Comparison of ENCODE assay signal across 18 cellular contexts in genomic region chr20:18537651-18538050, GRCh38.
"Had no signal": no experiment of that assay in that cellular context is flagged by ENCODE, and none has a peak within 500 bp of the region (broad histone marks: within the 10 kb centered on the region; RNA-seq: fewer than 3 reads in every experiment).

No MANE protein-coding gene starts in this region.

- H3K4me1 ChIP-seq: left lung, parathyroid adenoma, thyroid gland had no signal

- DNase-seq: activated CD4-positive, alpha-beta T cell treated with anti-CD3 and anti-CD28 coated beads, Interleukin-2, amount 50 U/mL, for 48 hours; activated CD8-positive, alpha-beta memory T cell treated with anti-CD3 and anti-CD28 coated beads, Interleukin-2, amount 10 ng/mL, durations not matched to agents 7 days and 5 days; activated naive CD4-positive, alpha-beta T cell treated with anti-CD3 and anti-CD28 coated beads, Interleukin-2, amount 10 ng/mL, durations not matched to agents 7 days and 5 days; activated T-cell treated with anti-CD3 and anti-CD28 coated beads, Interleukin-2, amount 50 U/mL, for 1 hour; esophagus squamous epithelium; islet precursor cell; left lung; natural killer cell; stimulated activated CD4-positive, alpha-beta T cell treated with anti-CD3 and anti-CD28 coated beads, Interleukin-4, amount 100 ng/mL, for 1 hour; stimulated activated naive B cell treated with anti-CD40 and anti-IgM and Interleukin-4, amounts not matched to agents 10 μg/mL and 1 μg/mL and 100 μg/mL, for 72 hours; T-helper 1 cell; thyroid gland had no signal

- H2AFZ ChIP-seq: parathyroid adenoma had no signal

- H3K79me2 ChIP-seq: parathyroid adenoma had no signal

- ATAC-seq: activated CD8-positive, alpha-beta memory T cell treated with anti-CD3 and anti-CD28 coated beads, Interleukin-2, amount 10 ng/mL, durations not matched to agents 7 days and 5 days; left lung; natural killer cell; stimulated activated naive B cell treated with anti-CD40 and anti-IgM and Interleukin-4, amounts not matched to agents 10 μg/mL and 1 μg/mL and 100 μg/mL, for 72 hours had no signal

- H3K4me3 ChIP-seq: esophagus squamous epithelium, left lung, thyroid gland had no signal

- H3K27me3 ChIP-seq: esophagus squamous epithelium, left lung, neutrophil, thyroid gland had no signal

- FAIRE-seq: colon, endometrium, frontal cortex had no signal

- H3K9ac ChIP-seq: parathyroid adenoma had no signal

- H3K27ac ChIP-seq: esophagus squamous epithelium, left lung, neutrophil, parathyroid adenoma, thyroid gland, VCaP had no signal

- H3K9me3 ChIP-seq: esophagus squamous epithelium, left lung, neutrophil, thyroid gland had no signal
